Comparison of ENCODE assay signal across 8 cellular contexts in genomic region chr12:6724409-6724797, GRCh38. TPM values are rescaled to one million over a fixed set of nuclear protein-coding genes. Genes with fewer than 3 reads are reported as not detected.
DNase-seq lines count a peak whose midpoint lies in the region; ATAC-seq and TF ChIP-seq lines count a peak whose summit lies in the region.

No MANE protein-coding gene starts in this region.

- TF ChIP-seq CTCF in retinal pigment epithelial cell (conservative IDR thresholded peaks at IDR 0.05; ENCODE audit: low read depth, low read length): no peak

- WGBS in GM23248 (ENCODE audit: low coverage in 1 of 2, low lambda C conversion rate in 2 of 2, missing lambda C conversion rate in 2 of 2), 2 experiments: 1 to 2% methylated on average over 10 of the region's 10 CpGs

- peaks cover 8% of the 10 kb centered on the region for H3K36me3 Mint-ChIP-seq in activated T-helper 1 cell treated with anti-CD3 and anti-CD28 coated beads, Interleukin-12 subunit alpha, Interleukin-12 subunit beta, Interleukin-2, Interleukin-4 antibody, amounts not matched to agents 30 ng/mL and 10 ng/mL and 1 ng/mL, durations not matched to agents 14 hours and 24 hours and 36 hours (ENCODE audit: low read depth)

- H3K9ac ChIP-seq in GM23248: peak overlapping the region; percentile 80

- peak; percentile 13 for ATAC-seq in left ventricle myocardium superior

- peaks cover 24% of the 10 kb centered on the region for H3K79me2 ChIP-seq in GM23248 (ENCODE audit: insufficient read depth)

- peak overlapping the region; percentile 97 for H2AFZ ChIP-seq in GM23248

- in situ Hi-C loops in GM23248 (cut with MboI): no loop called here

- peaks cover 33% of the 10 kb centered on the region for H3K4me1 Mint-ChIP-seq in activated T-helper 1 cell treated with anti-CD3 and anti-CD28 coated beads, Interleukin-12 subunit alpha, Interleukin-12 subunit beta, Interleukin-2, Interleukin-4 antibody, amounts not matched to agents 30 ng/mL and 10 ng/mL and 1 ng/mL, durations not matched to agents 14 hours and 24 hours and 36 hours (ENCODE audit: low read depth)

- peak overlapping the region; percentile 99 for H3K4me2 ChIP-seq in GM23248 (ENCODE audit: unreplicated experiment)

- no peaks in the 10 kb centered on the region for H3K27me3 Mint-ChIP-seq in activated T-helper 1 cell treated with anti-CD3 and anti-CD28 coated beads, Interleukin-12 subunit alpha, Interleukin-12 subunit beta, Interleukin-2, Interleukin-4 antibody, amounts not matched to agents 30 ng/mL and 10 ng/mL and 1 ng/mL, durations not matched to agents 14 hours and 24 hours and 36 hours (ENCODE audit: insufficient read depth)

- peaks cover 10% of the 10 kb centered on the region; the same call in 1 of the 2 replicates for H3F3A ChIP-seq in GM23248 (ENCODE audit: insufficient read depth)

- peak overlapping the region; percentile 82 for H3K27ac ChIP-seq in GM23248

- DNase-seq in GM03348 (ENCODE audit: low spot score) (peak; percentile 28), GM23248 (peak; percentile 52), NAMALWA (ENCODE audit: low spot score) (peak; percentile 74), left ventricle myocardium superior (no peak), retinal pigment epithelial cell (ENCODE audit: low read depth) (no peak), NCI-H345 treated with DMSO at 0.1 percent for 48 hours (lab: John Stamatoyannopoulos, UW; ENCODE audit: unreplicated experiment) (no peak), inferior parietal cortex (ENCODE audit: extremely low spot score) (no peak)
- DNase-seq in activated T-helper 1 cell treated with anti-CD3 and anti-CD28 coated beads, Interleukin-12 subunit alpha, Interleukin-12 subunit beta, Interleukin-2, Interleukin-4 antibody, amounts not matched to agents 30 ng/mL and 10 ng/mL and 1 ng/mL, durations not matched to agents 14 hours and 24 hours and 36 hours (ENCODE audit: low spot score): peak; percentile 24

- H3K36me3 ChIP-seq in GM23248 (ENCODE audit: low read depth): peaks cover 9% of the 10 kb centered on the region; the same call in 1 of the 2 replicates

- peaks cover 10% of the 10 kb centered on the region for H3K4me1 ChIP-seq in GM23248 (ENCODE audit: insufficient read depth)

- H3K9me2 ChIP-seq in GM23248 (ENCODE audit: insufficient read depth): no peaks in the 10 kb centered on the region

- peak overlapping the region; percentile 91 for H3K27ac Mint-ChIP-seq in activated T-helper 1 cell treated with anti-CD3 and anti-CD28 coated beads, Interleukin-12 subunit alpha, Interleukin-12 subunit beta, Interleukin-2, Interleukin-4 antibody, amounts not matched to agents 30 ng/mL and 10 ng/mL and 1 ng/mL, durations not matched to agents 14 hours and 24 hours and 36 hours

- intact Hi-C loops in activated T-helper 1 cell treated with anti-CD3 and anti-CD28 coated beads, Interleukin-12 subunit alpha, Interleukin-12 subunit beta, Interleukin-2, Interleukin-4 antibody, amounts not matched to agents 30 ng/mL and 10 ng/mL and 1 ng/mL, durations not matched to agents 14 hours and 24 hours and 36 hours (cut with micrococcal nuclease): loop anchor here (1.0 to 2.0 kb wide), 15 partner anchors 19 to 294 kb away; partner anchors contain the start of genes EMG1, IFFO1, ING4 and LPCAT3
- intact Hi-C loops in left ventricle myocardium superior (cut with micrococcal nuclease): no loop called here

- H3K27me3 ChIP-seq in GM23248 (replicated peaks; ENCODE audit: insufficient read depth): no peaks in the 10 kb centered on the region

- no peaks in the 10 kb centered on the region for H3K9me3 ChIP-seq in GM23248 (ENCODE audit: low read depth)

- H3K9me3 Mint-ChIP-seq in activated T-helper 1 cell treated with anti-CD3 and anti-CD28 coated beads, Interleukin-12 subunit alpha, Interleukin-12 subunit beta, Interleukin-2, Interleukin-4 antibody, amounts not matched to agents 30 ng/mL and 10 ng/mL and 1 ng/mL, durations not matched to agents 14 hours and 24 hours and 36 hours: no peaks in the 10 kb centered on the region

- no peaks in the 10 kb centered on the region for H4K20me1 ChIP-seq in GM23248 (ENCODE audit: insufficient read depth)

- H3K4me3 ChIP-seq in GM23248: peak overlapping the region; percentile 79
- H3K4me3 ChIP-seq in retinal pigment epithelial cell (ENCODE audit: low read length): peak overlapping the region; percentile 68

- H3K4me3 Mint-ChIP-seq in activated T-helper 1 cell treated with anti-CD3 and anti-CD28 coated beads, Interleukin-12 subunit alpha, Interleukin-12 subunit beta, Interleukin-2, Interleukin-4 antibody, amounts not matched to agents 30 ng/mL and 10 ng/mL and 1 ng/mL, durations not matched to agents 14 hours and 24 hours and 36 hours: peak overlapping the region; percentile 92

RNA-seq across cellular contexts. Expression of gene COPS7A, which starts 0.6 kb away (rescaled TPM):
- 94.5 and 123 TPM in 2 replicates for total RNA-seq in GM23248 (2014; rRNA removed; shearing (Covaris generic))
- polyA plus RNA-seq in GM23248 (2016; fragmentation: Nextera tagmentation; extraction: Ambion mirVana): 133 and 135 TPM in 2 replicates
- 34.6 and 36.2 TPM in 2 replicates for total RNA-seq in activated T-helper 1 cell treated with anti-CD3 and anti-CD28 coated beads, Interleukin-12 subunit alpha, Interleukin-12 subunit beta, Interleukin-2, Interleukin-4 antibody, amounts not matched to agents 30 ng/mL and 10 ng/mL and 1 ng/mL, durations not matched to agents 14 hours and 24 hours and 36 hours
- 81.9 TPM for total RNA-seq in left ventricle myocardium superior

RNA-seq across cellular contexts. Expression of gene PIANP, which starts 23.8 kb away (rescaled TPM):
- 0.11 TPM in 1 of 2 replicates, not detected in the other for total RNA-seq in GM23248 (2014; rRNA removed; shearing (Covaris generic))
- 0.60 and 0.75 TPM in 2 replicates for polyA plus RNA-seq in GM23248 (2016; fragmentation: Nextera tagmentation; extraction: Ambion mirVana)
- total RNA-seq in activated T-helper 1 cell treated with anti-CD3 and anti-CD28 coated beads, Interleukin-12 subunit alpha, Interleukin-12 subunit beta, Interleukin-2, Interleukin-4 antibody, amounts not matched to agents 30 ng/mL and 10 ng/mL and 1 ng/mL, durations not matched to agents 14 hours and 24 hours and 36 hours: 0.07 and 0.08 TPM in 2 replicates
- total RNA-seq in left ventricle myocardium superior: 0.25 TPM

RNA-seq across cellular contexts. Expression of gene MLF2, which starts 28.5 kb away (rescaled TPM):
- total RNA-seq in GM23248 (2014; rRNA removed; shearing (Covaris generic)): 252 and 313 TPM in 2 replicates
- polyA plus RNA-seq in GM23248 (2016; fragmentation: Nextera tagmentation; extraction: Ambion mirVana): 386 and 389 TPM in 2 replicates
- total RNA-seq in activated T-helper 1 cell treated with anti-CD3 and anti-CD28 coated beads, Interleukin-12 subunit alpha, Interleukin-12 subunit beta, Interleukin-2, Interleukin-4 antibody, amounts not matched to agents 30 ng/mL and 10 ng/mL and 1 ng/mL, durations not matched to agents 14 hours and 24 hours and 36 hours: 159 and 161 TPM in 2 replicates
- total RNA-seq in left ventricle myocardium superior: 158 TPM

RNA-seq across cellular contexts. Expression of gene ZNF384, which starts 35.2 kb away (rescaled TPM):
- 17.3 and 26.2 TPM in 2 replicates for total RNA-seq in GM23248 (2014; rRNA removed; shearing (Covaris generic))
- polyA plus RNA-seq in GM23248 (2016; fragmentation: Nextera tagmentation; extraction: Ambion mirVana): 23.6 and 26.0 TPM in 2 replicates
- total RNA-seq in activated T-helper 1 cell treated with anti-CD3 and anti-CD28 coated beads, Interleukin-12 subunit alpha, Interleukin-12 subunit beta, Interleukin-2, Interleukin-4 antibody, amounts not matched to agents 30 ng/mL and 10 ng/mL and 1 ng/mL, durations not matched to agents 14 hours and 24 hours and 36 hours: 79.6 and 89.8 TPM in 2 replicates
- total RNA-seq in left ventricle myocardium superior: 31.8 TPM

RNA-seq across cellular contexts. Expression of gene PTMS, which starts 41.8 kb away (rescaled TPM):
- 109 and 130 TPM in 2 replicates for total RNA-seq in GM23248 (2014; rRNA removed; shearing (Covaris generic))
- 238 and 250 TPM in 2 replicates for polyA plus RNA-seq in GM23248 (2016; fragmentation: Nextera tagmentation; extraction: Ambion mirVana)
- 247 and 262 TPM in 2 replicates for total RNA-seq in activated T-helper 1 cell treated with anti-CD3 and anti-CD28 coated beads, Interleukin-12 subunit alpha, Interleukin-12 subunit beta, Interleukin-2, Interleukin-4 antibody, amounts not matched to agents 30 ng/mL and 10 ng/mL and 1 ng/mL, durations not matched to agents 14 hours and 24 hours and 36 hours
- 133 TPM for total RNA-seq in left ventricle myocardium superior

Comparison
In these comparisons a context has a peak if more than half of its experiments do, and no peak if none do; other contexts are left out.
1. DNase-seq: peak in GM03348 (single experiment), GM23248 (single experiment), NAMALWA (single experiment) and activated T-helper 1 cell treated with anti-CD3 and anti-CD28 coated beads, Interleukin-12 subunit alpha, Interleukin-12 subunit beta, Interleukin-2, Interleukin-4 antibody, amounts not matched to agents 30 ng/mL and 10 ng/mL and 1 ng/mL, durations not matched to agents 14 hours and 24 hours and 36 hours (single experiment); none in left ventricle myocardium superior (single experiment), retinal pigment epithelial cell (single experiment), NCI-H345 treated with DMSO at 0.1 percent for 48 hours (single experiment) and inferior parietal cortex (single experiment).